ENCODE assay signal across 8 cellular contexts in the genomic region with DNA sequence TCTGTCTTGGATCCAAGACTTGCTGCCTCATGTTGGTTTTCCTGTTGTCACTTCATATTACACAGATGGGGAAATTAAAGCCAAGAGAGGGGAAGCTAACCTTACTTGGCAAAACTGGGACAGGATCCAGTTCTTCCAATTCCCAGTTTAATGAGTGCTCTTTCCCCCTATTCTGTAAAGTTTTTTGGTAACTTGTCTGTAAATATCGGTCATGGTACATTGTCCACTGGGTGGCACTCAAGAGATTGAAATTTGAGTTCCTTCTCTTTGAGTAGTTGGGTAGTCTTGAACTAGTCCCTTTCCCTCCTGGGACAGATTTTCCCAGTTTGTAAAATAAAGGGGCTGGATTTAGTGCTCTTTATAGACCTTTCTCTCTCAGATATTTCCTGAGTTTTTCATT. TPM values are rescaled to one million over a fixed set of nuclear protein-coding genes. Genes with fewer than 3 reads are reported as not detected.
DNase-seq lines count a peak whose midpoint lies in the region; ATAC-seq and TF ChIP-seq lines count a peak whose summit lies in the region.

No MANE protein-coding gene starts in this region.

- H3K4me1 Mint-ChIP-seq in CD4-positive, CD25-positive, alpha-beta regulatory T cell = peaks cover 0 to 5% (median 2%) of the 10 kb centered on the region in 4 donors
- peaks cover 19 to 21% of the 10 kb centered on the region in 2 experiments for H3K4me1 Mint-ChIP-seq in H9

- H3K79me1 ChIP-seq in H9 (ENCODE audit: insufficient read depth, low read depth, low read length, poor library complexity, severe bottlenecking) = no peaks in the 10 kb centered on the region

- H3K56ac ChIP-seq in H9 (ENCODE audit: insufficient read length, low read depth, low read length) = no peak overlapping the region

- TF ChIP-seq CTCF in H9 (conservative IDR thresholded peaks at IDR 0.05) (peak; percentile 43), RWPE2 (IDR thresholded peaks at IDR 0.05; ENCODE audit: poor library complexity, severe bottlenecking) (peak; percentile 45), stomach (IDR thresholded peaks at IDR 0.05) (peak in 4 of 7 experiments; percentile 7 to 21 (median 18))

- H3K18ac ChIP-seq in H9 (ENCODE audit: insufficient read length, low read depth, low read length) = no peak overlapping the region

- no peak overlapping the region for H3K4me3 Mint-ChIP-seq in CD4-positive, CD25-positive, alpha-beta regulatory T cell
- H3K4me3 Mint-ChIP-seq in H9 = no peak overlapping the region

- no peak overlapping the region for H4K8ac ChIP-seq in H9 (replicated peaks; ENCODE audit: insufficient read length, low read depth, low read length)

- no peak overlapping the region for H3K14ac ChIP-seq in H9 (ENCODE audit: insufficient read depth, low read length)

- H3T11ph ChIP-seq in H9 (ENCODE audit: low read length) = no peak overlapping the region

- H3K23ac ChIP-seq in H9 (ENCODE audit: insufficient read length, low read depth, low read length) = no peak overlapping the region

- no CpG with 5 or more reads among the region's 1 CpG for WGBS in H9 (ENCODE audit: extremely low coverage, insufficient read length, low lambda C conversion rate)
- 6 to 27% (median 13%) methylated on average over 1 of the region's 1 CpG for WGBS in stomach, 5 donors

- intact Hi-C loops in stomach (cut with DNase I; ENCODE audit: low total_unique reads) = no loop called here

- no peak for TF ChIP-seq POLR2A in stomach (IDR thresholded peaks at IDR 0.05)

- no peak overlapping the region for H3K4me2 ChIP-seq in H9 (ENCODE audit: insufficient read depth, insufficient read length, low read length)

- H3K9me3 ChIP-seq in CD4-positive, CD25-positive, alpha-beta regulatory T cell (ENCODE audit: control insufficient read depth in 2 of 2, low read length in 2 of 2) = no peaks in the 10 kb centered on the region
- H3K9me3 ChIP-seq in H9 (ENCODE audit: control insufficient read depth, low read depth, low read length) (peaks cover 25% of the 10 kb centered on the region), RWPE2 (ENCODE audit: severe bottlenecking) (no peaks in the 10 kb centered on the region), stomach (no peaks in the 10 kb centered on the region)

- H2AK5ac ChIP-seq in H9 (ENCODE audit: insufficient read length, low read length) = no peak overlapping the region

- no peaks in the 10 kb centered on the region for H3K27me3 ChIP-seq in CD4-positive, CD25-positive, alpha-beta regulatory T cell (ENCODE audit: control insufficient read depth, insufficient read depth, low read length)
- H3K27me3 ChIP-seq in H9 (ENCODE audit: insufficient read depth, low read length) = no peaks in the 10 kb centered on the region
- H3K27me3 ChIP-seq in RWPE2 (ENCODE audit: insufficient read depth, poor library complexity, severe bottlenecking) = no peaks in the 10 kb centered on the region
- no peaks in the 10 kb centered on the region for H3K27me3 ChIP-seq in stomach

- no peak overlapping the region for H2BK15ac ChIP-seq in H9 (ENCODE audit: low read depth, low read length)

- H3K36me3 Mint-ChIP-seq in CD4-positive, CD25-positive, alpha-beta regulatory T cell = no peaks in the 10 kb centered on the region
- peaks cover 18 to 54% (median 41%) of the 10 kb centered on the region in 3 experiments for H3K36me3 Mint-ChIP-seq in H9 (ENCODE audit: insufficient read depth in 1 of 3, low read depth in 3 of 3)

- H3K9ac ChIP-seq in H9 (ENCODE audit: extremely low read depth, insufficient read length, low read length) = no peak overlapping the region

- no peak overlapping the region for H4K5ac ChIP-seq in H9 (ENCODE audit: insufficient read length, low read depth, low read length)

- ATAC-seq in CD4-positive, CD25-positive, alpha-beta regulatory T cell (ENCODE audit: low read depth in 2 of 2) = no peak
- ATAC-seq in RWPE2 (ENCODE audit: low read depth) (no peak), GM18858 (IDR thresholded peaks at IDR 0.05; ENCODE audit: unreplicated experiment) (no peak)

- no peaks in the 10 kb centered on the region for H3K9me3 Mint-ChIP-seq in CD4-positive, CD25-positive, alpha-beta regulatory T cell
- peaks cover 71 to 72% of the 10 kb centered on the region in 2 experiments for H3K9me3 Mint-ChIP-seq in H9

- H2BK5ac ChIP-seq in H9 (ENCODE audit: insufficient read length, low read length) = no peak overlapping the region

- H2BK120ac ChIP-seq in H9 (ENCODE audit: low read depth, low read length, poor library complexity, severe bottlenecking) = no peak overlapping the region

- H3K27ac ChIP-seq in CD4-positive, CD25-positive, alpha-beta regulatory T cell (ENCODE audit: insufficient read depth, low read length, poor library complexity, severe bottlenecking) = no peak overlapping the region
- no peak overlapping the region for H3K27ac ChIP-seq in H9 (ENCODE audit: insufficient read length, low read depth, low read length)
- no peak overlapping the region for H3K27ac ChIP-seq in RWPE2 (ENCODE audit: poor library complexity, severe bottlenecking)
- H3K27ac ChIP-seq in stomach = peak overlapping the region in 1 of 5 donors; percentile 18

- H3K23me2 ChIP-seq in H9 (ENCODE audit: insufficient read length, low read depth, low read length, poor library complexity, severe bottlenecking) = no peaks in the 10 kb centered on the region

- no peaks in the 10 kb centered on the region for H3K79me2 ChIP-seq in H9 (ENCODE audit: insufficient read depth, low read length)

- H3K36me3 ChIP-seq in CD4-positive, CD25-positive, alpha-beta regulatory T cell (ENCODE audit: control insufficient read depth, insufficient read depth, low read length) = peaks cover 17% of the 10 kb centered on the region
- H3K36me3 ChIP-seq in RWPE2 (ENCODE audit: low read depth) (peaks cover 3% of the 10 kb centered on the region; the same call in 1 of the 2 replicates), stomach (peaks cover 0 to 17% (median 11%) of the 10 kb centered on the region in 4 donors)

- H3K4ac ChIP-seq in H9 (ENCODE audit: low read depth, low read length) = no peak overlapping the region

- H4K91ac ChIP-seq in H9 (ENCODE audit: insufficient read length, low read depth, low read length) = no peak overlapping the region

- peak overlapping the region in 1 of 3 donors; percentile 49 for H3K27ac Mint-ChIP-seq in CD4-positive, CD25-positive, alpha-beta regulatory T cell
- H3K27ac Mint-ChIP-seq in H9 = no peak overlapping the region

- no peak overlapping the region for H2BK12ac ChIP-seq in H9 (ENCODE audit: insufficient read length, low read depth, low read length)

- H3K4me3 ChIP-seq in CD4-positive, CD25-positive, alpha-beta regulatory T cell (ENCODE audit: low read depth, low read length) = no peak overlapping the region
- H3K4me3 ChIP-seq in RWPE2 (ENCODE audit: severe bottlenecking) = no peak overlapping the region
- no peak overlapping the region for H3K4me3 ChIP-seq in stomach

- no peaks in the 10 kb centered on the region for H3K4me1 ChIP-seq in CD4-positive, CD25-positive, alpha-beta regulatory T cell (ENCODE audit: control insufficient read depth, insufficient read depth, low read length, poor library complexity, severe bottlenecking)
- H3K4me1 ChIP-seq in H9 (ENCODE audit: insufficient read depth, low read length) = peaks cover 5% of the 10 kb centered on the region; the same call in 1 of the 2 replicates
- H3K4me1 ChIP-seq in RWPE2 (ENCODE audit: insufficient read depth, poor library complexity, severe bottlenecking) = no peaks in the 10 kb centered on the region
- peaks cover 0 to 13% (median 0%) of the 10 kb centered on the region in 4 donors for H3K4me1 ChIP-seq in stomach

- H2BK20ac ChIP-seq in H9 (ENCODE audit: low read depth, low read length, poor library complexity, severe bottlenecking) = no peak overlapping the region

- no peaks in the 10 kb centered on the region for H4K20me1 ChIP-seq in H9 (ENCODE audit: control insufficient read depth, insufficient read depth, insufficient read length)

- no peak for TF ChIP-seq EP300 in stomach (IDR thresholded peaks at IDR 0.05)

- H2AFZ ChIP-seq in H9 (ENCODE audit: low read length) = no peak overlapping the region

- DNase-seq in CD4-positive, CD25-positive, alpha-beta regulatory T cell = peak in 2 of 3 donors; percentile 12 to 40
- DNase-seq in H9 (no peak), RWPE2 (ENCODE audit: low spot score) (no peak), foreskin melanocyte (peak; percentile 28), stomach (no peak), NCI-H146 (lab: John Stamatoyannopoulos, UW) (no peak)
- no peak for DNase-seq in activated T-cell treated with anti-CD3 and anti-CD28 coated beads, Interleukin-2, amount 50 U/mL, for 1 hour

- no peaks in the 10 kb centered on the region for H3K27me3 Mint-ChIP-seq in CD4-positive, CD25-positive, alpha-beta regulatory T cell
- H3K27me3 Mint-ChIP-seq in H9 (ENCODE audit: low read depth) = no peaks in the 10 kb centered on the region

RNA-seq across cellular contexts. Expression of a gene that starts 12.4 kb away (rescaled TPM):
- 62.5 TPM for total RNA-seq in CD4-positive, CD25-positive, alpha-beta regulatory T cell
- 10 to 100 TPM; 32.1 to 35.9 (median 34.2) TPM for polyA plus RNA-seq in CD4-positive, CD25-positive, alpha-beta regulatory T cell
- total RNA-seq in H9 (2021) (38.9 and 39.6 TPM in 2 replicates), stomach (100 to 1,000 TPM in 1 of 5 donors, 10 to 100 TPM in 2, 1 to 10 TPM in 2; 4.9 to 106 (median 23.7) TPM)
- polyA plus RNA-seq in stomach = 10 to 100 TPM; 21.0 to 28.1 (median 22.0) TPM

RNA-seq across cellular contexts. Expression of a gene that starts 21.3 kb away (rescaled TPM):
- total RNA-seq in CD4-positive, CD25-positive, alpha-beta regulatory T cell = not detected
- polyA plus RNA-seq in CD4-positive, CD25-positive, alpha-beta regulatory T cell = not detected
- total RNA-seq in H9 (2021) = not detected in 2 replicates
- total RNA-seq in stomach = not detected
- not detected for polyA plus RNA-seq in stomach

Comparison
In these comparisons a context has a peak if more than half of its experiments do, and no peak if none do; other contexts are left out.
1. DNase-seq: peak in CD4-positive, CD25-positive, alpha-beta regulatory T cell (2 of 3) and foreskin melanocyte (single experiment); none in H9 (single experiment), RWPE2 (single experiment), stomach (single experiment), NCI-H146 (single experiment) and activated T-cell treated with anti-CD3 and anti-CD28 coated beads, Interleukin-2, amount 50 U/mL, for 1 hour (single experiment).
2. Peak in every context shown above with its lines, with median percentiles within 50 percentile points of each other: CTCF ChIP-seq.